8 cellular contexts compared by ENCODE assay signal in genomic region chr16:87384162-87384999, GRCh38. TPM values are rescaled to one million over a fixed set of nuclear protein-coding genes. Genes with fewer than 3 reads are reported as not detected.
DNase-seq lines count a peak whose midpoint lies in the region; TF ChIP-seq lines count a peak whose summit lies in the region.

No MANE protein-coding gene starts in this region.

- H3F3A ChIP-seq in GM23248 (ENCODE audit: insufficient read depth) (peaks cover 44% of the 10 kb centered on the region), smooth muscle cell (ENCODE audit: low read depth) (peaks cover 17% of the 10 kb centered on the region)

- H3K4me1 ChIP-seq in GM23248 (ENCODE audit: insufficient read depth) = peaks cover 37% of the 10 kb centered on the region
- H3K4me1 ChIP-seq in iPS-20b (ENCODE audit: insufficient read depth, low read length) = peaks cover 5% of the 10 kb centered on the region
- H3K4me1 ChIP-seq in smooth muscle cell (ENCODE audit: low read depth) = peaks cover 17% of the 10 kb centered on the region

- peak overlapping the region; percentile 90 for H2AFZ ChIP-seq in GM23248
- H2AFZ ChIP-seq in smooth muscle cell (ENCODE audit: low read depth) = peak overlapping the region; percentile 96

- H3K79me2 ChIP-seq in GM23248 (ENCODE audit: insufficient read depth) = peaks cover 37% of the 10 kb centered on the region
- H3K79me2 ChIP-seq in smooth muscle cell (ENCODE audit: low read depth) = peaks cover 34% of the 10 kb centered on the region

- H4K20me1 ChIP-seq in GM23248 (ENCODE audit: insufficient read depth) = no peaks in the 10 kb centered on the region; the same call in 1 of the 2 replicates
- H4K20me1 ChIP-seq in smooth muscle cell (ENCODE audit: low read depth) = peaks cover 40% of the 10 kb centered on the region

- no peaks in the 10 kb centered on the region for H3K27me3 ChIP-seq in GM23248 (replicated peaks; ENCODE audit: insufficient read depth)
- no peaks in the 10 kb centered on the region for H3K27me3 ChIP-seq in iPS-20b (ENCODE audit: insufficient read depth, low read length)
- H3K27me3 ChIP-seq in smooth muscle cell (ENCODE audit: low read depth) = no peaks in the 10 kb centered on the region

- WGBS in GM23248 (ENCODE audit: low coverage in 1 of 2, low lambda C conversion rate in 2 of 2, missing lambda C conversion rate in 2 of 2), 2 experiments = 13 to 15% methylated on average over 52 to 66 of the region's 69 CpGs
- 11% methylated on average over 63 of the region's 69 CpGs for WGBS in smooth muscle cell (ENCODE audit: low lambda C conversion rate)

- H3K4me3 ChIP-seq in GM23248 = peak overlapping the region; percentile 81
- H3K4me3 ChIP-seq in LNCaP clone FGC (ENCODE audit: low read depth, low read length) = peak overlapping the region; percentile 77
- peak overlapping the region; percentile 79 for H3K4me3 ChIP-seq in iPS-20b (ENCODE audit: low read length)
- peak overlapping the region; percentile 91 for H3K4me3 ChIP-seq in smooth muscle cell

- DNase-seq in NCI-H1105 treated with DMSO at 0.1 percent for 48 hours (lab: John Stamatoyannopoulos, UW) (peak; percentile 28), NCI-H1105 (lab: John Stamatoyannopoulos, UW) (no peak), GM23248 (peak; percentile 80), LNCaP clone FGC (ENCODE audit: low read depth) (no peak), smooth muscle cell (lab: John Stamatoyannopoulos, UW; ENCODE audit: unreplicated experiment) (no peak), dermis blood vessel endothelial cell (no peak)

- H3K27ac ChIP-seq in GM23248 (peak overlapping the region; percentile 89), angular gyrus (ENCODE audit: low read depth, low read length) (peak overlapping the region; percentile 90), iPS-20b (ENCODE audit: low read length) (peak overlapping the region; percentile 25), smooth muscle cell (ENCODE audit: low read depth) (peak overlapping the region; percentile 73)

- no peaks in the 10 kb centered on the region for H3K9me2 ChIP-seq in GM23248 (ENCODE audit: insufficient read depth)

- in situ Hi-C loops in GM23248 (cut with MboI) = no loop called here

- H3K9ac ChIP-seq in GM23248 (peak overlapping the region; percentile 90), iPS-20b (ENCODE audit: low read depth, low read length) (peak overlapping the region; percentile 76), smooth muscle cell (ENCODE audit: low read depth) (peak overlapping the region; percentile 68)

- H3K4me2 ChIP-seq in GM23248 (ENCODE audit: unreplicated experiment) (peak overlapping the region; percentile 67), smooth muscle cell (peak overlapping the region; percentile 92)

- TF ChIP-seq CTCF in LNCaP clone FGC (IDR thresholded peaks at IDR 0.05; ENCODE audit: control insufficient read depth, extremely low read depth, insufficient read depth) (no peak), smooth muscle cell (IDR thresholded peaks at IDR 0.05; ENCODE audit: borderline replicate concordance, insufficient read depth, poor library complexity, severe bottlenecking) (no peak)

- H3K9me3 ChIP-seq in GM23248 (ENCODE audit: low read depth) = no peaks in the 10 kb centered on the region
- H3K9me3 ChIP-seq in iPS-20b (ENCODE audit: insufficient read depth, low read depth, low read length) = no peaks in the 10 kb centered on the region
- H3K9me3 ChIP-seq in smooth muscle cell (replicated peaks; ENCODE audit: low read depth) = no peaks in the 10 kb centered on the region

- H3K36me3 ChIP-seq in GM23248 (ENCODE audit: low read depth) (no peaks in the 10 kb centered on the region), iPS-20b (ENCODE audit: insufficient read depth, low read depth, low read length) (no peaks in the 10 kb centered on the region), smooth muscle cell (ENCODE audit: low read depth) (no peaks in the 10 kb centered on the region)

RNA-seq across cellular contexts. Expression of gene FBXO31, which starts 0.8 kb away (rescaled TPM):
- 31.0 and 46.8 TPM in 2 replicates for total RNA-seq in GM23248 (2014; rRNA removed; shearing (Covaris generic))
- polyA plus RNA-seq in GM23248 (2016; fragmentation: Nextera tagmentation; extraction: Ambion mirVana) (17.5 and 19.3 TPM in 2 replicates), smooth muscle cell (13.9 and 23.0 TPM in 2 replicates)
- total RNA-seq in smooth muscle cell (9.3 and 25.6 TPM in 2 replicates), dermis blood vessel endothelial cell (24.4 and 36.1 TPM in 2 replicates)

RNA-seq across cellular contexts. Expression of gene MAP1LC3B, which starts 7.8 kb away (rescaled TPM):
- 43.3 and 43.9 TPM in 2 replicates for total RNA-seq in GM23248 (2014; rRNA removed; shearing (Covaris generic))
- polyA plus RNA-seq in GM23248 (2016; fragmentation: Nextera tagmentation; extraction: Ambion mirVana) = 224 and 226 TPM in 2 replicates
- 67.5 and 77.5 TPM in 2 replicates for total RNA-seq in smooth muscle cell
- 107 and 118 TPM in 2 replicates for polyA plus RNA-seq in smooth muscle cell
- 23.3 and 44.8 TPM in 2 replicates for total RNA-seq in dermis blood vessel endothelial cell

Comparison
In these comparisons a context has a peak if more than half of its experiments do, and no peak if none do; other contexts are left out.
1. DNase-seq: peak in NCI-H1105 treated with DMSO at 0.1 percent for 48 hours (single experiment) and GM23248 (single experiment); none in NCI-H1105 (single experiment), LNCaP clone FGC (single experiment), smooth muscle cell (single experiment) and dermis blood vessel endothelial cell (single experiment).
2. H3K27ac ChIP-seq: peak in every context shown above with its lines; median percentile 90 in angular gyrus; 89 in GM23248; 73 in smooth muscle cell; 25 in iPS-20b.
3. Peak in every context shown above with its lines, with median percentiles within 50 percentile points of each other: H3K4me3 ChIP-seq and H3K9ac ChIP-seq.